In genomic region chr18:21052385-21052784, GRCh38 we compare ENCODE assay signal across 1 cellular context.
TF ChIP-seq lines count a peak whose summit lies in the region.

No MANE protein-coding gene starts in this region.

TF ChIP-seq in GM23338, 12 proteins besides CTCF, POLR2A, EP300 and RAD21 (continued from another document):
- TF ChIP-seq REST (IDR thresholded peaks at IDR 0.05; ENCODE audit: unreplicated experiment), result no peak
- no peak for TF ChIP-seq ZNF462 (CRISPR knock-in tag; IDR thresholded peaks at IDR 0.05)
- TF ChIP-seq STAT1 (IDR thresholded peaks at IDR 0.05; ENCODE audit: unreplicated experiment), result no peak
- TF ChIP-seq POLR2AphosphoS5 (IDR thresholded peaks at IDR 0.05; ENCODE audit: low read depth), result no peak
- TF ChIP-seq ZNF114 (CRISPR knock-in tag; IDR thresholded peaks at IDR 0.05), result no peak
